Comparison of ENCODE assay signal across 27 cellular contexts in genomic region chrX:68746988-68747387, GRCh38.
"Had no signal": no experiment of that assay in that cellular context is flagged by ENCODE, and none has a peak within 500 bp of the region (broad histone marks: within the 10 kb centered on the region; RNA-seq: fewer than 3 reads in every experiment).

No MANE protein-coding gene starts in this region.

- H3K9me3 Mint-ChIP-seq: central memory CD8-positive, alpha-beta T cell; stimulated activated effector memory CD8-positive, alpha-beta T cell treated with anti-CD3 and anti-CD28 coated beads, Interleukin-12 subunit alpha, Interleukin-12 subunit beta, amount 100 ng/mL, for 72 hours; T-cell had no signal

- H3K27ac Mint-ChIP-seq: progenitor cell of endocrine pancreas; stimulated activated effector memory CD8-positive, alpha-beta T cell treated with anti-CD3 and anti-CD28 coated beads, Interleukin-12 subunit alpha, Interleukin-12 subunit beta, amount 100 ng/mL, for 72 hours; type B pancreatic cell had no signal

- H3K9me3 ChIP-seq: ascending aorta, colonic mucosa, mucosa of descending colon, right atrium auricular region, testis had no signal

- H3K27me3 Mint-ChIP-seq: central memory CD8-positive, alpha-beta T cell; naive B cell; progenitor cell of endocrine pancreas; T-cell; type B pancreatic cell had no signal

- H3K4me3 ChIP-seq: ascending aorta, colonic mucosa, mucosa of descending colon, right atrium auricular region, skin epidermis, testis had no signal

- DNase-seq: activated CD4-positive, alpha-beta T cell treated with anti-CD3 and anti-CD28 coated beads for 48 hours; activated CD4-positive, CD25-positive, alpha-beta regulatory T cell; activated CD8-positive, alpha-beta memory T cell treated with anti-CD3 and anti-CD28 coated beads, Interleukin-2, amount 50 U/mL, for 48 hours; activated effector memory CD4-positive, alpha-beta T cell treated with anti-CD3 and anti-CD28 coated beads, Interleukin-2, amount 50 U/mL, for 16 hours; activated naive CD4-positive, alpha-beta T cell treated with anti-CD3 and anti-CD28 coated beads, Interleukin-2, amount 50 U/mL, for 16 hours; activated T-cell treated with anti-CD3 and anti-CD28 coated beads, Interleukin-2, amount 50 U/mL, for 48 hours; colonic mucosa; erythroblast; foreskin melanocyte; glutamatergic neuron; hippocampal formation; kidney; mucosa of descending colon; naive B cell; stimulated activated CD4-positive, alpha-beta T cell treated with anti-CD3 and anti-CD28 coated beads, Interleukin-15, amount 100 ng/mL, for 24 hours; stimulated activated CD4-positive, alpha-beta T cell treated with anti-CD3 and anti-CD28 coated beads, Interleukin-4, amount 100 ng/mL, for 1 hour; T-cell; testis had no signal

- H3K4me3 Mint-ChIP-seq: central memory CD8-positive, alpha-beta T cell; naive B cell; neural crest cell; stimulated activated effector memory CD8-positive, alpha-beta T cell treated with anti-CD3 and anti-CD28 coated beads, Interleukin-12 subunit alpha, Interleukin-12 subunit beta, amount 100 ng/mL, for 72 hours; T-cell; type B pancreatic cell had no signal

- H3K36me3 ChIP-seq: ascending aorta, colonic mucosa, right atrium auricular region had no signal

- H3K27me3 ChIP-seq: ascending aorta, colonic mucosa, right atrium auricular region, testis had no signal

- H3K36me3 Mint-ChIP-seq: naive B cell; stimulated activated effector memory CD8-positive, alpha-beta T cell treated with anti-CD3 and anti-CD28 coated beads, Interleukin-12 subunit alpha, Interleukin-12 subunit beta, amount 100 ng/mL, for 72 hours; T-cell; type B pancreatic cell had no signal

- H3K4me1 Mint-ChIP-seq: central memory CD8-positive, alpha-beta T cell; naive B cell; neural crest cell; T-cell had no signal

- H3K27ac ChIP-seq: ascending aorta, colonic mucosa, right atrium auricular region, skin epidermis, testis had no signal

- H3K4me1 ChIP-seq: ascending aorta, colonic mucosa, right atrium auricular region, testis had no signal

- ATAC-seq: left lobe of liver; mucosa of descending colon; stimulated activated effector memory CD8-positive, alpha-beta T cell treated with anti-CD3 and anti-CD28 coated beads, Interleukin-12 subunit alpha, Interleukin-12 subunit beta, amount 100 ng/mL, for 72 hours; T-cell had no signal
